Comparison of ENCODE assay signal across 9 cellular contexts in the genomic region with DNA sequence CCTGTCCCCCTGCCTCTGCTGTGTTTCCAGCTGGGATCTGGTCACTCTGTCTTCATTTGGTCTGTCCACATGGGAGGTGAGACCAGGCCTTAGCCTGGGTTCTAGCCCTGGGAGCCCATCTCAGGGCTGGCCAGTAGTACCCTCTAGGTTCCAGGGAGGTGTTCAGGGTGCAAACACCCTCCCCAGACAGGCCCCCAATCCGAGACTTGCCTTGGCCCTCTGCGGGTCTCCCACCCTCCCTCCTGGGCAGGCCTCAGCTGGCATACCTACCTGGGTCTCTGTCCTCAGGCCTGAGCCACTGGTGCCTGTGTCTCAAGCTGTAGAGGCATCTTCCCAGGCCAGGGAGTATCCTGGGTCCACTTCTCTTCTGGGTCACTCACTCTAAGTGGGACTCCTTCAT. TPM values are rescaled to one million over a fixed set of nuclear protein-coding genes. Genes with fewer than 3 reads are reported as not detected.
DNase-seq lines count a peak whose midpoint lies in the region; ATAC-seq and TF ChIP-seq lines count a peak whose summit lies in the region.
"Had no signal": no experiment of that assay in that cellular context is flagged by ENCODE, and none has a peak within 500 bp of the region (broad histone marks: within the 10 kb centered on the region; RNA-seq: fewer than 3 reads in every experiment).

No MANE protein-coding gene starts in this region.

- H3K27ac ChIP-seq in CD8-positive, alpha-beta T cell (ENCODE audit: low read depth, low read length) = no peak overlapping the region
- H3K27ac ChIP-seq in colonic mucosa (no peak overlapping the region), neural progenitor cell (no peak overlapping the region)
- H3K27ac ChIP-seq: testis had no signal

- peaks cover 14% of the 10 kb centered on the region for H3K4me1 Mint-ChIP-seq in CD8-positive, alpha-beta T cell (ENCODE audit: low read depth)
- H3K4me1 Mint-ChIP-seq in neural progenitor cell = peaks cover 10% of the 10 kb centered on the region

- TF ChIP-seq CTCF in CD8-positive, alpha-beta T cell (IDR thresholded peaks at IDR 0.05) = no peak
- TF ChIP-seq CTCF in colonic mucosa (IDR thresholded peaks at IDR 0.05) = no peak
- TF ChIP-seq CTCF in neural progenitor cell (IDR thresholded peaks at IDR 0.05) = no peak

- intact Hi-C loops in CD8-positive, alpha-beta T cell (cut with DNase I, micrococcal nuclease) = loop anchor here in 1 of 2 experiments (5.0 kb wide), 1 partner anchor 44 kb away; a partner anchor contains a TSS
- intact Hi-C loops in colonic mucosa (cut with DNase I) = no loop called here

- H3K4me3 Mint-ChIP-seq in CD8-positive, alpha-beta T cell = peak overlapping the region; percentile 70
- H3K4me3 Mint-ChIP-seq in neural progenitor cell = peak overlapping the region; percentile 84

- peaks cover 35% of the 10 kb centered on the region for H4K20me1 ChIP-seq in neural progenitor cell (ENCODE audit: low read depth)

- no peak overlapping the region for H2AFZ ChIP-seq in neural progenitor cell (replicated peaks)

- H3K4me1 ChIP-seq in CD8-positive, alpha-beta T cell (ENCODE audit: insufficient read depth, low read length) = peaks cover 14% of the 10 kb centered on the region
- H3K4me1 ChIP-seq in colonic mucosa (peaks cover 20% of the 10 kb centered on the region), neural progenitor cell (peaks cover 11% of the 10 kb centered on the region)

- peaks cover 22% of the 10 kb centered on the region for H3F3A ChIP-seq in neural progenitor cell (ENCODE audit: low read depth)

- POLR2A ChIA-PET in CD8-positive, alpha-beta T cell (lab: Charles Lee) = interaction anchor here (0.8 to 2.9 kb wide), 6 partner anchors 15 to 172 kb away, joined by 3 to 19 read pairs (median 4); a partner anchor contains a TSS

- no peaks in the 10 kb centered on the region for H3K27me3 ChIP-seq in CD8-positive, alpha-beta T cell (ENCODE audit: insufficient read depth, low read length)
- H3K27me3 ChIP-seq in MG63 (no peaks in the 10 kb centered on the region), colonic mucosa (no peaks in the 10 kb centered on the region), neural progenitor cell (peaks cover 57% of the 10 kb centered on the region)
- H3K27me3 ChIP-seq: testis had no signal

- no peaks in the 10 kb centered on the region for H3K9me3 ChIP-seq in CD8-positive, alpha-beta T cell (ENCODE audit: low read length)
- no peaks in the 10 kb centered on the region for H3K9me3 ChIP-seq in MG63
- no peaks in the 10 kb centered on the region for H3K9me3 ChIP-seq in colonic mucosa
- no peaks in the 10 kb centered on the region for H3K9me3 ChIP-seq in neural progenitor cell (ENCODE audit: low read depth)
- H3K9me3 ChIP-seq: testis had no signal

- no peak overlapping the region for H3K4me3 ChIP-seq in CD8-positive, alpha-beta T cell (ENCODE audit: low read depth, low read length)
- H3K4me3 ChIP-seq in MG63 (peak overlapping the region; percentile 48), colonic mucosa (no peak overlapping the region), neural progenitor cell (peak overlapping the region; percentile 72)

- H3K9me3 Mint-ChIP-seq in CD8-positive, alpha-beta T cell = no peaks in the 10 kb centered on the region
- H3K9me3 Mint-ChIP-seq in neural progenitor cell = no peaks in the 10 kb centered on the region

- no peaks in the 10 kb centered on the region for H3K79me2 ChIP-seq in neural progenitor cell (ENCODE audit: low read depth)

- peak overlapping the region; percentile 54 to 71 for H3K9ac ChIP-seq in colonic mucosa (ENCODE audit: low read depth in 2 of 2, low read length in 2 of 2)
- no peak overlapping the region for H3K9ac ChIP-seq in neural progenitor cell

- H3K4me2 ChIP-seq in neural progenitor cell = peak overlapping the region; percentile 84

- CTCF ChIA-PET in CD8-positive, alpha-beta T cell (lab: Charles Lee) = interaction anchor here (1.5 to 8.9 kb wide), 4 partner anchors 10 to 43 kb away, joined by 4 to 103 read pairs (median 32); a partner anchor contains a TSS

- H3K36me3 Mint-ChIP-seq in CD8-positive, alpha-beta T cell = no peaks in the 10 kb centered on the region
- no peaks in the 10 kb centered on the region for H3K36me3 Mint-ChIP-seq in neural progenitor cell

- no peak for DNase-seq in CD8-positive, alpha-beta T cell
- DNase-seq in MG63 (no peak), colonic mucosa (no peak), neural progenitor cell (ENCODE audit: low spot score) (no peak), C1 segment of cervical spinal cord (lab: John Stamatoyannopoulos, UW) (no peak), midbrain (lab: John Stamatoyannopoulos, UW) (no peak)

- H3K36me3 ChIP-seq in CD8-positive, alpha-beta T cell (ENCODE audit: insufficient read depth, low read length) = no peaks in the 10 kb centered on the region
- H3K36me3 ChIP-seq in MG63 (no peaks in the 10 kb centered on the region), colonic mucosa (no peaks in the 10 kb centered on the region), neural progenitor cell (no peaks in the 10 kb centered on the region)

- H3K27me3 Mint-ChIP-seq in CD8-positive, alpha-beta T cell (ENCODE audit: low read depth) = no peaks in the 10 kb centered on the region
- H3K27me3 Mint-ChIP-seq in neural progenitor cell (ENCODE audit: insufficient read depth, low read depth) = peaks cover 31% of the 10 kb centered on the region

- no peak overlapping the region for H3K27ac Mint-ChIP-seq in CD8-positive, alpha-beta T cell
- peak overlapping the region; percentile 51 for H3K27ac Mint-ChIP-seq in neural progenitor cell

- no peak for ATAC-seq in CD8-positive, alpha-beta T cell
- ATAC-seq in HG03095 (IDR thresholded peaks at IDR 0.05; ENCODE audit: unreplicated experiment) = no peak
- ATAC-seq in GM19397 (IDR thresholded peaks at IDR 0.05; ENCODE audit: unreplicated experiment) = no peak

RNA-seq across cellular contexts. Expression of a gene that starts 0.9 kb away (rescaled TPM):
- total RNA-seq in CD8-positive, alpha-beta T cell = under 1 TPM; 0.38 to 0.47 TPM
- 20.8 and 32.5 TPM in 2 replicates for total RNA-seq in MG63 (2014; rRNA removed; shearing (Covaris generic); ENCODE audit: low replicate concordance)
- total RNA-seq in colonic mucosa = 10 to 100 TPM; 19.2 to 57.8 TPM
- total RNA-seq in neural progenitor cell (ENCODE audit: low replicate concordance) = 5.7 and 27.7 TPM in 2 replicates

RNA-seq across cellular contexts. Expression of a gene that starts 6.0 kb away (rescaled TPM):
- total RNA-seq in CD8-positive, alpha-beta T cell = 10 to 100 TPM; 14.1 to 18.7 TPM
- total RNA-seq in MG63 (2014; rRNA removed; shearing (Covaris generic); ENCODE audit: low replicate concordance) = 8.2 and 12.2 TPM in 2 replicates
- total RNA-seq in colonic mucosa = 10 to 100 TPM in 1 of 2 donors, 1 to 10 TPM in 1; 9.0 to 13.0 TPM
- total RNA-seq in neural progenitor cell (ENCODE audit: low replicate concordance) = 0.12 and 0.51 TPM in 2 replicates

RNA-seq across cellular contexts. Expression of a gene that starts 15.5 kb away (rescaled TPM):
- 10 to 100 TPM; 60.3 to 62.9 TPM for total RNA-seq in CD8-positive, alpha-beta T cell
- 77.1 and 83.1 TPM in 2 replicates for total RNA-seq in MG63 (2014; rRNA removed; shearing (Covaris generic); ENCODE audit: low replicate concordance)
- total RNA-seq in colonic mucosa = 10 to 100 TPM; 43.5 to 52.6 TPM
- total RNA-seq in neural progenitor cell (ENCODE audit: low replicate concordance) = 24.6 and 43.5 TPM in 2 replicates

RNA-seq across cellular contexts. Expression of a gene that starts 17.4 kb away (rescaled TPM):
- total RNA-seq in CD8-positive, alpha-beta T cell = not detected
- total RNA-seq in MG63 (2014; rRNA removed; shearing (Covaris generic); ENCODE audit: low replicate concordance) = not detected in 2 replicates
- total RNA-seq in colonic mucosa (10 to 100 TPM; 20.5 to 22.1 TPM), neural progenitor cell (ENCODE audit: low replicate concordance) (not detected in 2 replicates)

RNA-seq across cellular contexts. Expression of a gene that starts 25.3 kb away (rescaled TPM):
- total RNA-seq in CD8-positive, alpha-beta T cell = 10 to 100 TPM; 29.7 to 29.8 TPM
- 86.9 and 253 TPM in 2 replicates for total RNA-seq in MG63 (2014; rRNA removed; shearing (Covaris generic); ENCODE audit: low replicate concordance)
- total RNA-seq in colonic mucosa (100 to 1,000 TPM; 149 to 177 TPM), neural progenitor cell (ENCODE audit: low replicate concordance) (3.8 and 31.3 TPM in 2 replicates)

Comparison
In these comparisons a context has a peak if more than half of its experiments do, and no peak if none do; other contexts are left out.
1. H3K4me3 ChIP-seq: peak in MG63 (single experiment) and neural progenitor cell (single experiment); none in CD8-positive, alpha-beta T cell (single experiment) and colonic mucosa (single experiment).